Comparison of ENCODE assay signal across 26 cellular contexts in the genomic region with DNA sequence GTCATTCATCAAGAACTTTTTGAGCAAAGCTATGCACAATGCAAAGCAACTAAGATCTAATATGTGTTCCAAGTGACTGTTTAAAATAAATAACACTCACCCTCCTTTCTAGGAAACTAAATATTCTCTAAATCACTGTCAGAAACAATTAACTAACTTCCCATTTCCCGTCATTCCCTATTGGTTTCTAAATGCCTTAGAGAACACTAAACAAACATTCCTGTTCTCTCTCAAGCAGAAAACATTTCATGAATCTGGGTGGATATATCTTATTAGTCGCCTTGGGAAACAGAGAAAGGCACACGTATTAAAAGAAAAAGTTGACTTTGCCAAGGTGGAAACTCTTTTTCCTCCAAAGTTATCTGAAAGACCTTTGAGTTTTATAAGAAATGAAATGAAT.
"Had no signal": no experiment of that assay in that cellular context is flagged by ENCODE, and none has a peak within 500 bp of the region (broad histone marks: within the 10 kb centered on the region; RNA-seq: fewer than 3 reads in every experiment).

No MANE protein-coding gene starts in this region.

- H3K4me3 Mint-ChIP-seq: activated naive CD8-positive, alpha-beta T cell treated with anti-CD3 and anti-CD28 coated beads for 36 hours; dendritic cell treated with granulocyte-macrophage colony-stimulating factor and Interleukin-4, amounts not matched to agents 40 ng/mL and 50 ng/mL, for 4 days; endodermal cell; immature natural killer cell; naive thymus-derived CD4-positive, alpha-beta T cell; neural crest cell; stimulated activated naive CD8-positive, alpha-beta T cell treated with anti-CD3 and anti-CD28 coated beads, Interleukin-15, amount 100 ng/mL, for 72 hours; type B pancreatic cell had no signal

- H3K27ac Mint-ChIP-seq: activated naive CD8-positive, alpha-beta T cell treated with anti-CD3 and anti-CD28 coated beads for 36 hours; dendritic cell treated with granulocyte-macrophage colony-stimulating factor and Interleukin-4, amounts not matched to agents 40 ng/mL and 50 ng/mL, for 4 days; endodermal cell; immature natural killer cell; naive thymus-derived CD4-positive, alpha-beta T cell; stimulated activated naive CD8-positive, alpha-beta T cell treated with anti-CD3 and anti-CD28 coated beads, Interleukin-15, amount 100 ng/mL, for 72 hours; type B pancreatic cell had no signal

- ATAC-seq: foreskin keratinocyte; naive thymus-derived CD4-positive, alpha-beta T cell; pancreas; psoas muscle; right lobe of liver; stimulated activated naive CD8-positive, alpha-beta T cell treated with anti-CD3 and anti-CD28 coated beads, Interleukin-15, amount 100 ng/mL, for 72 hours had no signal

- H3K4me1 Mint-ChIP-seq: activated naive CD8-positive, alpha-beta T cell treated with anti-CD3 and anti-CD28 coated beads for 36 hours; immature natural killer cell; naive thymus-derived CD4-positive, alpha-beta T cell; neural crest cell; stimulated activated naive CD8-positive, alpha-beta T cell treated with anti-CD3 and anti-CD28 coated beads, Interleukin-15, amount 100 ng/mL, for 72 hours had no signal

- H3K36me3 Mint-ChIP-seq: activated naive CD8-positive, alpha-beta T cell treated with anti-CD3 and anti-CD28 coated beads for 36 hours; immature natural killer cell; naive thymus-derived CD4-positive, alpha-beta T cell; type B pancreatic cell had no signal

- H3K27me3 Mint-ChIP-seq: activated naive CD8-positive, alpha-beta T cell treated with anti-CD3 and anti-CD28 coated beads for 36 hours; dendritic cell treated with granulocyte-macrophage colony-stimulating factor and Interleukin-4, amounts not matched to agents 40 ng/mL and 50 ng/mL, for 4 days; naive thymus-derived CD4-positive, alpha-beta T cell; stimulated activated naive CD8-positive, alpha-beta T cell treated with anti-CD3 and anti-CD28 coated beads, Interleukin-15, amount 100 ng/mL, for 72 hours; type B pancreatic cell had no signal

- H3K9me3 Mint-ChIP-seq: endodermal cell, neural crest cell, type B pancreatic cell had no signal

- DNase-seq: activated CD4-positive, alpha-beta T cell treated with anti-CD3 and anti-CD28 coated beads for 4 hours; activated CD4-positive, alpha-beta T cell treated with anti-CD3 and anti-CD28 coated beads, Interleukin-2, amount 50 U/mL, for 4 hours; activated effector memory CD4-positive, alpha-beta T cell treated with Interleukin-2 at 50 U/mL for 16 hours; activated naive CD4-positive, alpha-beta T cell treated with Interleukin-2 at 50 U/mL for 16 hours; activated naive CD8-positive, alpha-beta T cell treated with anti-CD3 and anti-CD28 coated beads for 36 hours; activated T-cell treated with anti-CD3 and anti-CD28 coated beads for 4 hours; central memory CD4-positive, alpha-beta T cell; endodermal cell; foreskin keratinocyte; heart left ventricle; hypothalamus; immature natural killer cell; midbrain; naive thymus-derived CD4-positive, alpha-beta T cell; nucleus accumbens; pancreas; psoas muscle; right lobe of liver; stimulated activated CD4-positive, alpha-beta T cell treated with anti-CD3 and anti-CD28 coated beads, Interleukin-12 subunit alpha, Interleukin-12 subunit beta, amount 100 ng/mL, for 4 hours; stimulated activated CD4-positive, alpha-beta T cell treated with anti-CD3 and anti-CD28 coated beads, Interleukin-4, amount 100 ng/mL, for 1 hour; stimulated activated naive CD8-positive, alpha-beta T cell treated with anti-CD3 and anti-CD28 coated beads, Interleukin-15, amount 100 ng/mL, for 72 hours; substantia nigra; uterus had no signal
